25 cellular contexts compared by ENCODE assay signal in genomic region chr17:76007850-76008165, GRCh38. TPM values are rescaled to one million over a fixed set of nuclear protein-coding genes. Genes with fewer than 3 reads are reported as not detected.
DNase-seq lines count a peak whose midpoint lies in the region; ATAC-seq and TF ChIP-seq lines count a peak whose summit lies in the region.
"Had no signal": no experiment of that assay in that cellular context is flagged by ENCODE, and none has a peak within 500 bp of the region (broad histone marks: within the 10 kb centered on the region; RNA-seq: fewer than 3 reads in every experiment).

No MANE protein-coding gene starts in this region.

- H4K20me1 ChIP-seq in BLaER1: no peaks in the 10 kb centered on the region

- peak; percentile 57 for DNase-seq in islet precursor cell
- no peak for DNase-seq in neural crest cell (ENCODE audit: low read depth, low spot score)
- peak; percentile 57 for DNase-seq in sciatic nerve (ENCODE audit: low spot score)
- no peak for DNase-seq in nucleus accumbens (lab: John Stamatoyannopoulos, UW)
- DNase-seq in dermis blood vessel endothelial cell: no peak
- DNase-seq in amygdala (lab: John Stamatoyannopoulos, UW): no peak
- DNase-seq: AML-193; C1 segment of cervical spinal cord; CD4-positive, alpha-beta memory T cell; CD4-positive, CD25-positive, alpha-beta regulatory T cell; CD8-positive, alpha-beta memory T cell; COR-L47; DMS 273 treated with DMSO at 0.1 percent for 48 hours; DMS153; DMS53; DMS79; DND-41; EL; GDM1 had no signal

- peaks cover 55% of the 10 kb centered on the region for H3K4me1 ChIP-seq in BLaER1
- H3K4me1 ChIP-seq: A549 had no signal

- ATAC-seq in sciatic nerve (no peak), HG03378 (IDR thresholded peaks at IDR 0.05; ENCODE audit: unreplicated experiment) (no peak)
- ATAC-seq: A549 had no signal

- H3K27me3 Mint-ChIP-seq in neural crest cell (ENCODE audit: low read depth): no peaks in the 10 kb centered on the region
- H3K27me3 Mint-ChIP-seq: B cell; CD4-positive, alpha-beta memory T cell; CD4-positive, CD25-positive, alpha-beta regulatory T cell; CD8-positive, alpha-beta memory T cell had no signal

- no peak overlapping the region for H3K4me3 Mint-ChIP-seq in neural crest cell
- H3K4me3 Mint-ChIP-seq: B cell; CD14-positive monocyte; CD4-positive, alpha-beta memory T cell; CD4-positive, CD25-positive, alpha-beta regulatory T cell; CD8-positive, alpha-beta memory T cell had no signal

- no peaks in the 10 kb centered on the region for H3K4me1 Mint-ChIP-seq in neural crest cell
- H3K4me1 Mint-ChIP-seq: B cell, CD14-positive monocyte had no signal

- peak overlapping the region; percentile 22; the same call in 1 of the 2 replicates for H3K27ac ChIP-seq in BLaER1
- H3K27ac ChIP-seq: A549 had no signal

- no peak for TF ChIP-seq CTCF in neural crest cell (conservative IDR thresholded peaks at IDR 0.05)

- H3K4me3 ChIP-seq in BLaER1: no peak overlapping the region
- H3K4me3 ChIP-seq: A549 had no signal

- no peak overlapping the region for H3K4me2 ChIP-seq in BLaER1
- H3K4me2 ChIP-seq: A549 had no signal

- H3K27me3 ChIP-seq in BLaER1: no peaks in the 10 kb centered on the region

- intact Hi-C loops in sciatic nerve (cut with DNase I): loop anchor here (5.0 kb wide), 1 partner anchor 101 kb away; no protein-coding TSS in a partner anchor

- H3K36me3 Mint-ChIP-seq in neural crest cell (ENCODE audit: low read depth): no peaks in the 10 kb centered on the region
- H3K36me3 Mint-ChIP-seq: CD8-positive, alpha-beta memory T cell had no signal

- H3K9me3 ChIP-seq in BLaER1: no peaks in the 10 kb centered on the region
- H3K9me3 ChIP-seq: A549 had no signal

- peaks cover 16% of the 10 kb centered on the region; the same call in 1 of the 2 replicates for H3K36me3 ChIP-seq in BLaER1

- no peaks in the 10 kb centered on the region for H3K9me3 Mint-ChIP-seq in neural crest cell
- H3K9me3 Mint-ChIP-seq: CD4-positive, alpha-beta memory T cell; CD4-positive, CD25-positive, alpha-beta regulatory T cell; CD8-positive, alpha-beta memory T cell had no signal

- peak overlapping the region; percentile 67 for H3K27ac Mint-ChIP-seq in neural crest cell (ENCODE audit: unreplicated experiment)
- H3K27ac Mint-ChIP-seq: B cell; CD14-positive monocyte; CD4-positive, alpha-beta memory T cell; CD8-positive, alpha-beta memory T cell had no signal

- H3K9ac ChIP-seq in BLaER1: no peak overlapping the region

RNA-seq across cellular contexts. Expression of gene CDK3, which starts 7.2 kb away (rescaled TPM):
- total RNA-seq in neural crest cell (7.9 and 9.4 TPM in 2 replicates), sciatic nerve (5.2 TPM), dermis blood vessel endothelial cell (0.51 and 2.1 TPM in 2 replicates)

RNA-seq across cellular contexts. Expression of gene EVPL, which starts 19.3 kb away (rescaled TPM):
- total RNA-seq in neural crest cell: not detected in 2 replicates
- total RNA-seq in sciatic nerve: 1.2 TPM
- under 0.01 and 0.05 TPM in 2 replicates for total RNA-seq in dermis blood vessel endothelial cell
- total RNA-seq: A172; B cell; CD4-positive, alpha-beta memory T cell had no signal

RNA-seq across cellular contexts. Expression of gene TEN1, which starts 28.8 kb away (rescaled TPM):
- total RNA-seq in neural crest cell: 9.1 and 10.1 TPM in 2 replicates
- 8.1 TPM for total RNA-seq in sciatic nerve
- total RNA-seq in dermis blood vessel endothelial cell: 14.0 and 20.8 TPM in 2 replicates

RNA-seq across cellular contexts. Expression of gene ACOX1, which starts 28.8 kb away (rescaled TPM):
- total RNA-seq in neural crest cell: 19.3 and 22.3 TPM in 2 replicates
- total RNA-seq in sciatic nerve: 64.6 TPM
- 68.4 and 79.8 TPM in 2 replicates for total RNA-seq in dermis blood vessel endothelial cell

Comparison
In these comparisons a context has a peak if more than half of its experiments do, and no peak if none do; other contexts are left out.
1. DNase-seq: peak in islet precursor cell (single experiment) and sciatic nerve (single experiment); none in neural crest cell (single experiment), nucleus accumbens (0 of 56), dermis blood vessel endothelial cell (single experiment) and amygdala (0 of 56).